9 cellular contexts compared by ENCODE assay signal in the genomic region with DNA sequence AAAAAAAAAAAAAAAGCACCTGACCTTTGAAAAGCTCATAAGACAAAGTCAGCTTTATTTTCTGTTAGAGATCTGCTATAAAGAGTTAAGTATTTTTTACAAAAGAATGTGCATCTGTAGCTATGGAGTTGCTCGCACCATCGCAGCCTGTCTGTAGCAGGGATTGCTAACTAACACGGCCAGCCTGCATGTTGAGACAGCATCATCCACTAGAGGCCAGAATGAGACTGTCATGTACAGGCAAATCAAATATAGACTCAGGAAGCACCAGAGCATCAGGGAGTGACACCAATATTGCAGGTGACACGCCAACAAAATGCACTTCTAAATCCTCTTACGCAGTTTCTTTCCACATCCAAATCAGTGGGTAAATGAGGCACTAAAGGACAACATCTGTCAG.
DNase-seq lines count a peak whose midpoint lies in the region; ATAC-seq, FAIRE-seq and TF ChIP-seq lines count a peak whose summit lies in the region.
"Had no signal": no experiment of that assay in that cellular context is flagged by ENCODE, and none has a peak within 500 bp of the region (broad histone marks: within the 10 kb centered on the region; RNA-seq: fewer than 3 reads in every experiment).

No MANE protein-coding gene starts in this region.

- H2AFZ ChIP-seq in HepG2 (ENCODE audit: low read length), result no peak overlapping the region

- TF ChIP-seq CTCF in choroid plexus epithelial cell (conservative IDR thresholded peaks at IDR 0.05; ENCODE audit: low read depth, low read length) (peak; percentile 87), HepG2 (CRISPR knock-in tag; IDR thresholded peaks at IDR 0.05) (peak; percentile 79)

- H3K4me3 ChIP-seq in choroid plexus epithelial cell (ENCODE audit: low read depth, low read length), result no peak overlapping the region
- no peak overlapping the region for H3K4me3 ChIP-seq in HepG2 (replicated peaks in 1 of 3; ENCODE audit: insufficient read depth in 1 of 3, low read depth in 2 of 3, low read length in 3 of 3)

- CTCF ChIA-PET in HepG2 (lab: Yijun Ruan, JAX; ENCODE audit: low intra/inter-chr PET ratio, low total read pairs), result interaction anchor here (1.1 kb wide), 1 partner anchor 32 kb away, joined by 3 read pairs; no protein-coding TSS in a partner anchor

- POLR2A ChIA-PET in HepG2 (lab: Yijun Ruan, JAX), result no interaction called here

- DNase-seq in NCI-H1436 (lab: John Stamatoyannopoulos, UW) (peak; percentile 43), NCI-H1436 treated with DMSO at 0.1 percent for 48 hours (lab: John Stamatoyannopoulos, UW) (no peak), NCI-H460 (ENCODE audit: extremely low read depth, low read depth) (peak; percentile 50), choroid plexus epithelial cell (ENCODE audit: low read depth) (peak; percentile 84), HepG2 (ENCODE audit: low spot score) (peak; percentile 44), urothelium cell line (ENCODE audit: low spot score) (peak; percentile 54)
- DNase-seq in stimulated activated CD4-positive, alpha-beta T cell treated with anti-CD3 and anti-CD28 coated beads, Interleukin-4, amount 100 ng/mL, for 4 hours, result no peak

- in situ Hi-C loops in HepG2 (cut with HindIII; ENCODE audit: extremely low pct_ligation_motif_present, low pct_unique_long_range_greater_than_20kb), result no loop called here

- 12% methylated on average over 5 of the region's 5 CpGs for WGBS in HepG2 (ENCODE audit: low lambda C conversion rate)

- no peaks in the 10 kb centered on the region for H3K9me3 ChIP-seq in HepG2 (ENCODE audit: low read length)

- no peaks in the 10 kb centered on the region for H3K36me3 ChIP-seq in HepG2 (replicated peaks in 1 of 2; ENCODE audit: control insufficient read depth in 1 of 2, insufficient read depth in 2 of 2, low read length in 2 of 2)

- TF ChIP-seq RAD21 in HepG2 (CRISPR knock-in tag; IDR thresholded peaks at IDR 0.05), result no peak

- intact Hi-C loops in HepG2 (cut with micrococcal nuclease; ENCODE audit: unreplicated experiment), result no loop called here

- no peak for TF ChIP-seq EP300 in HepG2 (IDR thresholded peaks at IDR 0.05; ENCODE audit: low read depth in 2 of 2, low read length in 2 of 2)
- no peak for TF ChIP-seq EP300 in HepG2 (CRISPR knock-in tag; IDR thresholded peaks at IDR 0.05; ENCODE audit: borderline replicate concordance)

- no peaks in the 10 kb centered on the region for H3K79me2 ChIP-seq in HepG2 (ENCODE audit: insufficient read depth, low read length)

- peak; percentile 99 for ATAC-seq in HepG2
- no peak for ATAC-seq in HG03139 (IDR thresholded peaks at IDR 0.05; ENCODE audit: unreplicated experiment)

- no peak overlapping the region for H3K4me2 ChIP-seq in HepG2 (ENCODE audit: low read depth, low read length)

- TF ChIP-seq POLR2A in HepG2 (IDR thresholded peaks at IDR 0.05; ENCODE audit: insufficient read depth in 1 of 2, low read depth in 2 of 2, low read length in 2 of 2), result no peak

- FAIRE-seq in HepG2 (lab: Jason Lieb, UNC) (peak; percentile 84), urothelium cell line (lab: Jason Lieb, UNC) (peak; percentile 27)
- FAIRE-seq: TTC549 had no signal

- no TSS peak for BruUV-seq in HepG2 (replicated peaks; lab: Mats Ljungman, UMichigan)

- no peaks in the 10 kb centered on the region for H4K20me1 ChIP-seq in HepG2 (ENCODE audit: insufficient read depth, low read length)

- H3K9ac ChIP-seq in HepG2 (ENCODE audit: insufficient read depth, low read depth, low read length), result no peak overlapping the region

- H3K4me1 ChIP-seq in HepG2 (ENCODE audit: insufficient read depth, low read length), result no peaks in the 10 kb centered on the region

- H3K27ac ChIP-seq in HepG2 (ENCODE audit: extremely low read length, insufficient read depth, low read length), result no peak overlapping the region

- peaks cover 2 to 30% of the 10 kb centered on the region in 2 experiments; a peak in 3 of 5 replicates for H3K27me3 ChIP-seq in HepG2 (ENCODE audit: control insufficient read depth in 1 of 2, insufficient read depth in 2 of 2, low read length in 2 of 2)

TF ChIP-seq in HepG2, 621 proteins besides CTCF, POLR2A, EP300 and RAD21:
- 0 out of 2 replicates have a peak, but pooled peaks have one; percentile 29 for TF ChIP-seq ARID3A (IDR thresholded peaks at IDR 0.05; ENCODE audit: low read depth, low read length)
- TF ChIP-seq POLR2G (IDR thresholded peaks at IDR 0.05; ENCODE audit: low read depth, low read length), result no peak
- no peak for TF ChIP-seq FOXA1 (IDR thresholded peaks at IDR 0.05)
- TF ChIP-seq FOXA1 (CRISPR knock-in tag; IDR thresholded peaks at IDR 0.05), result peak; percentile 31; the same call in 1 of the 2 replicates
- no peak for TF ChIP-seq CEBPG (CRISPR knock-in tag; IDR thresholded peaks at IDR 0.05)
- peak; percentile 52; the same call in 1 of the 2 replicates for TF ChIP-seq SMC3 (IDR thresholded peaks at IDR 0.05; ENCODE audit: low read length)
- no peak for TF ChIP-seq MEIS1 (CRISPR knock-in tag; IDR thresholded peaks at IDR 0.05; ENCODE audit: borderline replicate concordance)
- TF ChIP-seq STAG1 (CRISPR knock-in tag; IDR thresholded peaks at IDR 0.05), result peak; percentile 86

Comparison
In these comparisons a context has a peak if more than half of its experiments do, and no peak if none do; other contexts are left out.
1. DNase-seq: peak in NCI-H1436 (single experiment), NCI-H460 (single experiment), choroid plexus epithelial cell (single experiment), HepG2 (single experiment) and urothelium cell line (single experiment); none in NCI-H1436 treated with DMSO at 0.1 percent for 48 hours (single experiment) and stimulated activated CD4-positive, alpha-beta T cell treated with anti-CD3 and anti-CD28 coated beads, Interleukin-4, amount 100 ng/mL, for 4 hours (0 of 2).